Comparison of ENCODE assay signal across 8 cellular contexts in the genomic region with DNA sequence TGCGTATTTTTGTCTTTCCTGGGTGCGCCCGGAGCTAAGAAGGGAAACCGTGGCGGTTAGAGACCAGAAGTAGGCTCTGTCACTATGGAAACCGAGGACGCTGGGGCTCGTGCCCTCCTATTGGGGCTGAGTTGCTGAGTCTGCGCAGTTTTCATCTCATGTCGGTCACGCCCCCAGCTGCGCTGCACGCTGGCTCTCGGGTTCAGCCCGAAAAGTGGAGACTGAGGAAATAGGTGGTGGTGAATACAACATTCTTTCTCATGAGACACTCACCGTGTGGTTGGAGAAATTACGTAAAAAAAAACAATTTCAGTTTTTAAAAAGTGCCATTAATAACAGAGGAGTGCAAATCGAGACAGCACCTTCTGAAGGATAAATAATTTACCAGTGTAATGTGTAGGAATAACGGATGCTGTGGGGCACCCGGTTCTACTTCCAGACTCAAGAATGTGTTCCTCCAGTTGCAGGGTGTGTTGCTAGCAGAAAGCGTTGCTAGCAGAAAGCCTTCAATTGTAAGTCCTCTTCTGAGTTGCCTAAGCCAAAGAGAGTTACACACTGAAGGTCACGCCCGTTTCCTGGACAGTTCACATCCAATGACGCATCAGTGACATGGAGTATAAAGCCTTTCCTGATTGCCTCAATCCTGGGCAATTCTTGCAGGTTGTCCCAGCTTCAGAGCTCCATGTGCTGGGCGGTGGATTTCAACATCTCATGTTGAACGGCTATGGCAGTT.
A peak's percentile ranks its signal among the peaks of the same experiment; 100 is the strongest.
DNase-seq lines count a peak whose midpoint lies in the region; ATAC-seq lines count a peak whose summit lies in the region.

No MANE protein-coding gene starts in this region.

- ATAC-seq in GM18907 (IDR thresholded peaks at IDR 0.05; ENCODE audit: unreplicated experiment), result peak; percentile 93
- ATAC-seq in HG03196 (IDR thresholded peaks at IDR 0.05; ENCODE audit: unreplicated experiment), result peak; percentile 80

- DNase-seq in ACHN (peak; percentile 90), NCI-H2227 treated with DMSO at 0.1 percent for 48 hours (lab: John Stamatoyannopoulos, UW) (peak; percentile 77), islet precursor cell (peak; percentile 83)
- DNase-seq in activated CD4-positive, CD25-positive, alpha-beta regulatory T cell (lab: John Stamatoyannopoulos, UW), result peak; percentile 67 to 79 (median 78)
- peak; percentile 88 for DNase-seq in central memory CD4-positive, alpha-beta T cell
- DNase-seq in stimulated activated CD4-positive, alpha-beta T cell treated with anti-CD3 and anti-CD28 coated beads, Interleukin-12 subunit alpha, Interleukin-12 subunit beta, amount 100 ng/mL, for 4 hours, result peak; percentile 85

- in situ Hi-C loops in ACHN (cut with HindIII; ENCODE audit: low pct_ligation_motif_present, low pct_unique_long_range_greater_than_20kb, low sequenced_read_pairs), result no loop called here

Comparison
In these comparisons a context has a peak if more than half of its experiments do, and no peak if none do; other contexts are left out.
1. Peak in every context shown above with its lines: DNase-seq and ATAC-seq.